ENCODE assay signal across 16 cellular contexts in the genomic region with DNA sequence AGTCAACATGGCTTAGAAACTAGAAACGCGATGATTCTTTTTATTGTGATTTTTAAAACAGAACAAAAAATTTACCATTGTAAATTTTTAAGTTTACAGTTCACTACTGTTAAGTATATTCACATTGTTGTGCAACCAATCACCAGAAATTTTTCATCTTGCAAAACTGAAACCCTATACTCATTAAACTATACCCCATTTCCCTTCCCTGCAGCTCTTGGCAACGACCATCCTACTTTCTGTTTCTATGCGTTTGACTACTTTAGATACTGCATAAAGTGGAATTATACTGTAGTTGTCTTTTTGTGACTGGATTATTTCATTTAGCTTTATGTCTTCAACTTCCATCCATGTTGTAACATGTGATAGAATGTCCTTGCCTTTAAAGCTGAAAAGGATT.
"Had no signal": no experiment of that assay in that cellular context is flagged by ENCODE, and none has a peak within 500 bp of the region (broad histone marks: within the 10 kb centered on the region; RNA-seq: fewer than 3 reads in every experiment).

No MANE protein-coding gene starts in this region.

- H3K4me3 ChIP-seq: esophagus squamous epithelium, heart left ventricle, psoas muscle, right lobe of liver, suprapubic skin, thyroid gland had no signal

- H3K27ac ChIP-seq: esophagus squamous epithelium, heart left ventricle, neutrophil, psoas muscle, right lobe of liver, suprapubic skin, thyroid gland had no signal

- H3K9me3 ChIP-seq: esophagus squamous epithelium, heart left ventricle, neutrophil, psoas muscle, right lobe of liver, suprapubic skin, thyroid gland had no signal

- DNase-seq: effector memory CD8-positive, alpha-beta T cell; esophagus squamous epithelium; heart left ventricle; hippocampal formation; kidney glomerular epithelial cell; naive thymus-derived CD8-positive, alpha-beta T cell; psoas muscle; retina; right lobe of liver; stimulated activated CD4-positive, alpha-beta T cell treated with anti-CD3 and anti-CD28 coated beads, Interleukin-4, amount 100 ng/mL, for 1 hour; stimulated activated CD8-positive, alpha-beta memory T cell treated with anti-CD3 and anti-CD28 coated beads, Interleukin-4, amount 100 ng/mL, for 48 hours; stimulated activated naive CD8-positive, alpha-beta T cell treated with anti-CD3 and anti-CD28 coated beads, Interleukin-15, Interleukin-2, amounts not matched to agents 100 U/mL and 50 U/mL, for 24 hours; thyroid gland had no signal

- H3K36me3 ChIP-seq: esophagus squamous epithelium, heart left ventricle, neutrophil, right lobe of liver, suprapubic skin, thyroid gland had no signal

- ATAC-seq: effector memory CD8-positive, alpha-beta T cell; heart left ventricle; naive thymus-derived CD8-positive, alpha-beta T cell; psoas muscle; right lobe of liver; stimulated activated effector memory CD8-positive, alpha-beta T cell treated with anti-CD3 and anti-CD28 coated beads, Interleukin-12 subunit alpha, Interleukin-12 subunit beta, amount 100 ng/mL, for 72 hours; stimulated activated naive CD8-positive, alpha-beta T cell treated with anti-CD3 and anti-CD28 coated beads, Interleukin-15, Interleukin-2, amounts not matched to agents 100 U/mL and 50 U/mL, for 24 hours had no signal

- H3K4me1 ChIP-seq: esophagus squamous epithelium, heart left ventricle, psoas muscle, right lobe of liver, suprapubic skin, thyroid gland had no signal

- H3K27me3 ChIP-seq: heart left ventricle, neutrophil, right lobe of liver, suprapubic skin, thyroid gland had no signal
